ENCODE assay signal across 8 cellular contexts in the genomic region with DNA sequence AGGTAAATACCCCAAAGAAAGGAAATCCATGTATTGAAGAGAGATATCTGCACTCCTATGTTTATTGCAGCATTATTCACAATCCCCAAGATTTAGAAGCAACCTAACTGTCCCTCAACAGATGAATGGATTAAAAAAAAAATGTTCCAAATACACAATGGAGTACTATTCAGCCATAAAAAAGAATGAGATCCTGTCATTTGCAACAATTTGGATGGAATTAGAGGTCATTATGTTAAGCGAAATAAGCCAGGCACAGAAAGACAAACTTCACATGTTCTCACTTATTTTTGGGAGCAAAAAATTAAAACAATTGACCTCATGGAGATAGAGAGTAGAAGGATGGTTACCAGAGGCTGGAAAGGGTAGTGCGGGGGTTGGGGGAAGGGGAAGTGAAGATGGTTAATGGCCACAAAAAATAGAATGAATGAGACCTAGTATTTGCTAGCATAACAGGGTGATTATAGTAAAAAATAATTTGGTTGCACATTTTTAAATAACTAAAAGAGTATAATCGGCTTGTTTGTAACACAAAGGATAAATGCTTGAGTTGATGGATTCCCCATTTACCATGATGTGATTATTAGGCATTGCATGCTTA. TPM values are rescaled to one million over a fixed set of nuclear protein-coding genes. Genes with fewer than 3 reads are reported as not detected.
A peak's percentile ranks its signal among the peaks of the same experiment; 100 is the strongest.
DNase-seq lines count a peak whose midpoint lies in the region; ATAC-seq and TF ChIP-seq lines count a peak whose summit lies in the region.

No MANE protein-coding gene starts in this region.

- H2AFZ ChIP-seq in Loucy (ENCODE audit: low read length) (peak overlapping the region; percentile 91), mammary epithelial cell (ENCODE audit: low read depth, low read length) (no peak overlapping the region)

- dilution Hi-C loops in mammary epithelial cell (cut with HindIII; ENCODE audit: low sequenced_read_pairs), result no loop called here

- H3K4me2 ChIP-seq in Loucy (ENCODE audit: low read depth, low read length, poor library complexity, severe bottlenecking), result peak overlapping the region; percentile 76
- peak overlapping the region; percentile 86 for H3K4me2 ChIP-seq in mammary epithelial cell (ENCODE audit: insufficient read depth, low read depth, low read length)

- intact Hi-C loops in mammary epithelial cell (cut with micrococcal nuclease) (no loop called here), ovary (cut with DNase I) (no loop called here)

- H3K27ac ChIP-seq in CD4-positive, CD25-positive, alpha-beta regulatory T cell (ENCODE audit: insufficient read depth, low read length, poor library complexity, severe bottlenecking), result no peak overlapping the region
- H3K27ac ChIP-seq in mammary epithelial cell (ENCODE audit: insufficient read depth, low read depth, low read length) (no peak overlapping the region), ovary (no peak overlapping the region)

- no peak for ATAC-seq in CD4-positive, CD25-positive, alpha-beta regulatory T cell (ENCODE audit: low read depth in 2 of 2)
- ATAC-seq in natural killer cell treated with Interleukin-12 subunit alpha and Interleukin-12 subunit beta and Interleukin-15 and Interleukin-18, amount 100 ng/mL, for 72 hours, result no peak
- no peak for ATAC-seq in HG03039 (IDR thresholded peaks at IDR 0.05; ENCODE audit: unreplicated experiment)

- H3K27ac Mint-ChIP-seq in CD4-positive, CD25-positive, alpha-beta regulatory T cell, result peak overlapping the region; percentile 21 to 92 (median 52)
- H3K27ac Mint-ChIP-seq in natural killer cell treated with Interleukin-12 subunit alpha and Interleukin-12 subunit beta and Interleukin-15 and Interleukin-18, amount 100 ng/mL, for 72 hours, result peak overlapping the region in 1 of 2 donors; percentile 70

- no peaks in the 10 kb centered on the region for H3F3A ChIP-seq in Loucy (ENCODE audit: low read depth)

- no peak for DNase-seq in CD4-positive, CD25-positive, alpha-beta regulatory T cell
- no peak for DNase-seq in mammary epithelial cell
- no peak for DNase-seq in natural killer cell treated with Interleukin-12 subunit alpha and Interleukin-12 subunit beta and Interleukin-15 and Interleukin-18, amount 100 ng/mL, for 72 hours (ENCODE audit: low spot score)
- no peak for DNase-seq in ovary
- no peak for DNase-seq in OCI-M2 (lab: John Stamatoyannopoulos, UW; ENCODE audit: unreplicated experiment)
- DNase-seq in HK-2 (ENCODE audit: unreplicated experiment), result no peak

- H3K36me3 Mint-ChIP-seq in CD4-positive, CD25-positive, alpha-beta regulatory T cell, result no peaks in the 10 kb centered on the region
- no peaks in the 10 kb centered on the region for H3K36me3 Mint-ChIP-seq in natural killer cell treated with Interleukin-12 subunit alpha and Interleukin-12 subunit beta and Interleukin-15 and Interleukin-18, amount 100 ng/mL, for 72 hours

- CTCF ChIA-PET in mammary epithelial cell (lab: Charles Lee; ENCODE audit: low non-redundant PET), result no interaction called here

- H3K9ac ChIP-seq in Loucy (ENCODE audit: low read depth, low read length, poor library complexity, severe bottlenecking) (peak overlapping the region; percentile 86), mammary epithelial cell (ENCODE audit: insufficient read depth, low read length) (no peak overlapping the region)

- TF ChIP-seq CTCF in Loucy (conservative IDR thresholded peaks at IDR 0.05; ENCODE audit: low read length), result no peak
- TF ChIP-seq CTCF in mammary epithelial cell (conservative IDR thresholded peaks at IDR 0.05 in 1 of 2, IDR thresholded peaks at IDR 0.05 in 1 of 2; ENCODE audit: extremely low read depth in 1 of 2, insufficient read depth in 1 of 2, low read depth in 1 of 2, low read length in 2 of 2), result no peak
- no peak for TF ChIP-seq CTCF in ovary (IDR thresholded peaks at IDR 0.05)

- no TSS peak for BruUV-seq in mammary epithelial cell (replicated peaks; lab: Mats Ljungman, UMichigan)

- 92% methylated on average over 3 of the region's 3 CpGs for WGBS in mammary epithelial cell (ENCODE audit: low coverage, missing lambda C conversion rate)
- WGBS in ovary, 3 donors, result 88 to 96% (median 95%) methylated on average over 3 of the region's 3 CpGs

- peaks cover 5% of the 10 kb centered on the region for H3K27me3 Mint-ChIP-seq in CD4-positive, CD25-positive, alpha-beta regulatory T cell
- no peaks in the 10 kb centered on the region for H3K27me3 Mint-ChIP-seq in natural killer cell treated with Interleukin-12 subunit alpha and Interleukin-12 subunit beta and Interleukin-15 and Interleukin-18, amount 100 ng/mL, for 72 hours

- no peaks in the 10 kb centered on the region for H3K27me3 ChIP-seq in CD4-positive, CD25-positive, alpha-beta regulatory T cell (ENCODE audit: control insufficient read depth, insufficient read depth, low read length)
- H3K27me3 ChIP-seq in Loucy (ENCODE audit: insufficient read depth, low read length, poor library complexity, severe bottlenecking) (no peaks in the 10 kb centered on the region), mammary epithelial cell (ENCODE audit: insufficient read depth, low read length) (no peaks in the 10 kb centered on the region), ovary (no peaks in the 10 kb centered on the region)

- no peaks in the 10 kb centered on the region for H3K36me3 ChIP-seq in CD4-positive, CD25-positive, alpha-beta regulatory T cell (ENCODE audit: control insufficient read depth, insufficient read depth, low read length)
- H3K36me3 ChIP-seq in Loucy (ENCODE audit: insufficient read depth, low read length) (no peaks in the 10 kb centered on the region), mammary epithelial cell (ENCODE audit: insufficient read depth, low read length) (no peaks in the 10 kb centered on the region), ovary (no peaks in the 10 kb centered on the region)

- peaks cover 0 to 2% (median 0%) of the 10 kb centered on the region in 7 donors for H3K9me3 Mint-ChIP-seq in CD4-positive, CD25-positive, alpha-beta regulatory T cell
- no peaks in the 10 kb centered on the region for H3K9me3 Mint-ChIP-seq in natural killer cell treated with Interleukin-12 subunit alpha and Interleukin-12 subunit beta and Interleukin-15 and Interleukin-18, amount 100 ng/mL, for 72 hours

- peaks cover 0 to 15% (median under 1%) of the 10 kb centered on the region in 4 donors for H3K4me1 Mint-ChIP-seq in CD4-positive, CD25-positive, alpha-beta regulatory T cell
- peaks cover 0 to 10% of the 10 kb centered on the region in 2 donors for H3K4me1 Mint-ChIP-seq in natural killer cell treated with Interleukin-12 subunit alpha and Interleukin-12 subunit beta and Interleukin-15 and Interleukin-18, amount 100 ng/mL, for 72 hours (ENCODE audit: low read depth in 2 of 2)

- in situ Hi-C loops in mammary epithelial cell (cut with MboI; ENCODE audit: low sequenced_read_pairs in 2 of 2), result no loop called here

- H3K9me2 ChIP-seq in Loucy (replicated peaks; ENCODE audit: low read depth, low read length), result no peaks in the 10 kb centered on the region

- H4K20me1 ChIP-seq in Loucy (ENCODE audit: insufficient read depth, low read length, poor library complexity, severe bottlenecking) (no peaks in the 10 kb centered on the region), mammary epithelial cell (ENCODE audit: insufficient read depth, low read length) (no peaks in the 10 kb centered on the region)

- TF ChIP-seq POLR2A in ovary (IDR thresholded peaks at IDR 0.05), result no peak

- no peaks in the 10 kb centered on the region for H3K79me2 ChIP-seq in Loucy (ENCODE audit: insufficient read depth, low read length)
- no peaks in the 10 kb centered on the region for H3K79me2 ChIP-seq in mammary epithelial cell (ENCODE audit: insufficient read depth, low read length)

- H3K4me3 Mint-ChIP-seq in CD4-positive, CD25-positive, alpha-beta regulatory T cell, result peak overlapping the region; percentile 79 to 97 (median 92)
- peak overlapping the region; percentile 49 for H3K4me3 Mint-ChIP-seq in natural killer cell treated with Interleukin-12 subunit alpha and Interleukin-12 subunit beta and Interleukin-15 and Interleukin-18, amount 100 ng/mL, for 72 hours

- peak overlapping the region; percentile 89 for H3K4me3 ChIP-seq in CD4-positive, CD25-positive, alpha-beta regulatory T cell (ENCODE audit: low read depth, low read length)
- H3K4me3 ChIP-seq in Loucy (ENCODE audit: low read length, poor library complexity, severe bottlenecking) (peak overlapping the region; percentile 78), mammary epithelial cell (replicated peaks in 1 of 3; ENCODE audit: insufficient read depth in 1 of 3, low read depth in 2 of 3, low read length in 3 of 3) (no peak overlapping the region), ovary (no peak overlapping the region)

- peaks cover 5% of the 10 kb centered on the region for H3K4me1 ChIP-seq in CD4-positive, CD25-positive, alpha-beta regulatory T cell (ENCODE audit: control insufficient read depth, insufficient read depth, low read length, poor library complexity, severe bottlenecking)
- H3K4me1 ChIP-seq in Loucy (ENCODE audit: insufficient read depth, low read length, poor library complexity, severe bottlenecking), result peaks cover 10% of the 10 kb centered on the region
- peaks cover 6% of the 10 kb centered on the region for H3K4me1 ChIP-seq in mammary epithelial cell (ENCODE audit: insufficient read depth, low read length)
- H3K4me1 ChIP-seq in ovary (ENCODE audit: insufficient read depth), result peaks cover 1% of the 10 kb centered on the region

- no peaks in the 10 kb centered on the region for H3K9me3 ChIP-seq in CD4-positive, CD25-positive, alpha-beta regulatory T cell (ENCODE audit: control insufficient read depth in 2 of 2, low read length in 2 of 2)
- H3K9me3 ChIP-seq in Loucy (ENCODE audit: insufficient read depth, low read depth, low read length), result no peaks in the 10 kb centered on the region
- H3K9me3 ChIP-seq in mammary epithelial cell (replicated peaks; ENCODE audit: insufficient read depth, low read length), result peaks cover 4% of the 10 kb centered on the region
- H3K9me3 ChIP-seq in ovary, result no peaks in the 10 kb centered on the region

- no peak for TF ChIP-seq EP300 in ovary (IDR thresholded peaks at IDR 0.05)

RNA-seq across cellular contexts. Expression of a gene that starts 9.7 kb away (rescaled TPM):
- total RNA-seq in CD4-positive, CD25-positive, alpha-beta regulatory T cell, result 1.9 TPM
- 1 to 10 TPM; 1.4 to 4.0 (median 3.1) TPM for polyA plus RNA-seq in CD4-positive, CD25-positive, alpha-beta regulatory T cell
- 1 to 10 TPM in 1 of 2 donors, under 1 TPM in 1; 0.82 to 3.7 TPM for total RNA-seq in mammary epithelial cell
- 0.41 TPM for polyA plus RNA-seq in mammary epithelial cell
- polyA minus RNA-seq in mammary epithelial cell, result not detected
- total RNA-seq in natural killer cell treated with Interleukin-12 subunit alpha and Interleukin-12 subunit beta and Interleukin-15 and Interleukin-18, amount 100 ng/mL, for 72 hours, result 1 to 10 TPM; 1.3 to 1.6 TPM
- total RNA-seq in ovary, result 1 to 10 TPM; 3.9 to 9.7 (median 7.6) TPM
- 1 to 10 TPM; 2.5 to 3.0 TPM for polyA plus RNA-seq in ovary

RNA-seq across cellular contexts. Expression of a gene that starts 53.5 kb away (rescaled TPM):
- total RNA-seq in CD4-positive, CD25-positive, alpha-beta regulatory T cell, result 3.9 TPM
- polyA plus RNA-seq in CD4-positive, CD25-positive, alpha-beta regulatory T cell, result 1 to 10 TPM in 3 of 4 donors, under 1 TPM in 1; 0.43 to 2.2 (median 1.9) TPM
- total RNA-seq in mammary epithelial cell (1 to 10 TPM; 2.2 to 3.5 TPM), ovary (1 to 10 TPM; 2.1 to 5.7 (median 4.4) TPM)
- polyA plus RNA-seq in mammary epithelial cell (1.2 TPM), ovary (1 to 10 TPM; 2.7 to 3.3 TPM)
- 1.7 TPM for polyA minus RNA-seq in mammary epithelial cell
- total RNA-seq in natural killer cell treated with Interleukin-12 subunit alpha and Interleukin-12 subunit beta and Interleukin-15 and Interleukin-18, amount 100 ng/mL, for 72 hours, result 1 to 10 TPM; 2.2 to 2.5 TPM

RNA-seq across cellular contexts. Expression of a gene that starts 56.9 kb away (rescaled TPM):
- 16.1 TPM for total RNA-seq in CD4-positive, CD25-positive, alpha-beta regulatory T cell
- 10 to 100 TPM; 16.3 to 20.2 (median 17.6) TPM for polyA plus RNA-seq in CD4-positive, CD25-positive, alpha-beta regulatory T cell
- total RNA-seq in mammary epithelial cell (1 to 10 TPM; 4.3 to 5.5 TPM), ovary (10 to 100 TPM in 6 of 7 donors, 1 to 10 TPM in 1; 7.9 to 23.2 (median 16.6) TPM)
- polyA plus RNA-seq in mammary epithelial cell (1.2 TPM), ovary (1 to 10 TPM; 7.2 to 8.8 TPM)
- 3.2 TPM for polyA minus RNA-seq in mammary epithelial cell
- 10 to 100 TPM; 12.5 to 13.2 TPM for total RNA-seq in natural killer cell treated with Interleukin-12 subunit alpha and Interleukin-12 subunit beta and Interleukin-15 and Interleukin-18, amount 100 ng/mL, for 72 hours

Comparison
In these comparisons a context has a peak if more than half of its experiments do, and no peak if none do; other contexts are left out.
1. H3K4me3 ChIP-seq: peak in CD4-positive, CD25-positive, alpha-beta regulatory T cell (single experiment) and Loucy (single experiment); none in mammary epithelial cell (0 of 3) and ovary (single experiment).